8 cellular contexts compared by ENCODE assay signal in the genomic region with DNA sequence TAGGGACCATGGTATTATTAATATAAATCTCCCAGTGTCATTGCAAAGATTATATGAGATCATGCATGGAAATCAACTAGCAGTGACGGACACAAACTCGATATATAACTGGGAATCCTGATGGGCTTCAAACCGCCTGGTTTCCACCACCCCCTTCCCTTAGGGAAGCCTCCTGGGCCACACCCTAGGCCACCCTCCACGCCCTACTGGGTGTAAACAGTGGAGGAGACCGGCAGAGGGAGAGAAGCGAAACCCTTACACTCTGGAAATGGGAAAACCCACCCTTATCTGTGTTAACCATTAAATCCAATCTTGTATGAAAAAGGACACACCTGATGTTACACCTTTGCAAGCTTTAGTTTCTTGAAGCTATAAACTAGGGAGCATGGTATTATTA. TPM values are rescaled to one million over a fixed set of nuclear protein-coding genes. Genes with fewer than 3 reads are reported as not detected.
DNase-seq lines count a peak whose midpoint lies in the region; ATAC-seq and TF ChIP-seq lines count a peak whose summit lies in the region.

No MANE protein-coding gene starts in this region.

- H3K27ac ChIP-seq in fibroblast of lung (ENCODE audit: insufficient read depth, low read length), result no peak overlapping the region
- peak overlapping the region; percentile 88 for H3K27ac ChIP-seq in rectal smooth muscle tissue (ENCODE audit: low read depth, low read length)

- H4K20me1 ChIP-seq in fibroblast of lung (ENCODE audit: control insufficient read depth, extremely low read depth, insufficient read depth, low read length), result no peaks in the 10 kb centered on the region

- no peak for TF ChIP-seq CTCF in fibroblast of lung (conservative IDR thresholded peaks at IDR 0.05 in 1 of 2, IDR thresholded peaks at IDR 0.05 in 1 of 2; ENCODE audit: low read depth in 1 of 2, low read length in 2 of 2)

- H3K4me3 ChIP-seq in fibroblast of lung (replicated peaks in 1 of 4; ENCODE audit: control extremely low read depth in 1 of 4, insufficient read depth in 1 of 4, low read depth in 3 of 4, low read length in 4 of 4), result peak overlapping the region; percentile 81 to 94 (median 88)
- peak overlapping the region; percentile 91 for H3K4me3 ChIP-seq in rectal smooth muscle tissue (ENCODE audit: low read length)

- no peak overlapping the region for H3K9ac ChIP-seq in fibroblast of lung (ENCODE audit: insufficient read depth, low read length)
- peak overlapping the region; percentile 58 for H3K9ac ChIP-seq in rectal smooth muscle tissue (ENCODE audit: low read length)

- H3K9me3 ChIP-seq in fibroblast of lung (ENCODE audit: control insufficient read depth, insufficient read depth, low read depth, low read length), result no peaks in the 10 kb centered on the region

- H3K36me3 ChIP-seq in fibroblast of lung (ENCODE audit: control insufficient read depth, insufficient read depth, low read length), result no peaks in the 10 kb centered on the region
- H3K36me3 ChIP-seq in rectal smooth muscle tissue (ENCODE audit: control insufficient read depth, insufficient read depth, low read length), result no peaks in the 10 kb centered on the region

- no peaks in the 10 kb centered on the region for H3K4me1 ChIP-seq in fibroblast of lung (ENCODE audit: control insufficient read depth, extremely low read depth, insufficient read depth, low read length)
- H3K4me1 ChIP-seq in rectal smooth muscle tissue (ENCODE audit: control insufficient read depth, insufficient read depth, low read length), result peaks cover 6% of the 10 kb centered on the region

- H3K27me3 ChIP-seq in fibroblast of lung (ENCODE audit: control insufficient read depth, insufficient read depth, low read length) (no peaks in the 10 kb centered on the region), rectal smooth muscle tissue (ENCODE audit: control insufficient read depth, insufficient read depth, low read length) (no peaks in the 10 kb centered on the region)

- ATAC-seq in HG02763 (IDR thresholded peaks at IDR 0.05; ENCODE audit: unreplicated experiment) (no peak), GM19324 (IDR thresholded peaks at IDR 0.05; ENCODE audit: low FRiP score, unreplicated experiment) (no peak), HG03039 (IDR thresholded peaks at IDR 0.05; ENCODE audit: unreplicated experiment) (no peak), HG03045 (IDR thresholded peaks at IDR 0.05; ENCODE audit: unreplicated experiment) (no peak)

- peak overlapping the region; percentile 54 for H2AFZ ChIP-seq in fibroblast of lung (ENCODE audit: low read length)

- peak overlapping the region; percentile 18 for H3K4me2 ChIP-seq in fibroblast of lung (ENCODE audit: extremely low read depth, insufficient read depth, low read length)

- H3K79me2 ChIP-seq in fibroblast of lung (ENCODE audit: control insufficient read depth, insufficient read depth, low read length), result peaks cover 21% of the 10 kb centered on the region

- DNase-seq in D341Med (ENCODE audit: low spot score) (peak; percentile 30), OCI-M1 (lab: John Stamatoyannopoulos, UW) (peak; percentile 51), fibroblast of lung (ENCODE audit: low read depth in 2 of 2) (no peak)

RNA-seq across cellular contexts. Expression of a gene that starts 0.6 kb away (rescaled TPM):
- total RNA-seq in fibroblast of lung, result 11.6 and 15.5 TPM in 2 replicates
- polyA plus RNA-seq in fibroblast of lung, result 14.3 and 15.1 TPM in 2 replicates
- polyA plus RNA-seq in fibroblast of lung (2012), result 23.8 and 25.0 TPM in 2 replicates
- 3.2 and 4.8 TPM in 2 replicates for polyA minus RNA-seq in fibroblast of lung (ENCODE audit: low replicate concordance)

Comparison
In these comparisons a context has a peak if more than half of its experiments do, and no peak if none do; other contexts are left out.
1. DNase-seq: peak in D341Med (single experiment) and OCI-M1 (single experiment); none in fibroblast of lung (0 of 2).